In the genomic region with DNA sequence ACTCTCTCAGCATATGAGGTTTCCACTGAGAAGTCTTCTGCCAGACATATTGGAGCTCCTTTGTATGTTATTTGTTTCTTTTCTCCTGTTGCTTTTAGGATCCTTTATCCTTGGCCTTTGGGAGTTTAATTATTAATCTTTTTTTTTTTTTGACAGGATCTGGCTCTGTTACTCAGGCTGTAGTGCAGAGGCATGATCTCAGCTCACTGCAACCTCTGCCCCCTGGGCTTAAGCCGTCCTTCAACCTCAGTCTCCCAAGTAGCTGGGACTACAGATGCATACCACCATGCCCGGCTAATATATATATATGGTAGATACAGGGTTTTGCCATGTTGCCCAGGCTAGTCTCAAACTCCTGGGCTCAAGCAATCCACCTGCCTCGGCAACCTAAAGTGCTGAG, we compare ENCODE assay signal across 34 cellular contexts. TPM values are rescaled to one million over a fixed set of nuclear protein-coding genes. Genes with fewer than 3 reads are reported as not detected.
"Had no signal": no experiment of that assay in that cellular context is flagged by ENCODE, and none has a peak within 500 bp of the region (broad histone marks: within the 10 kb centered on the region; RNA-seq: fewer than 3 reads in every experiment).

No MANE protein-coding gene starts in this region.

- H3K27ac ChIP-seq: brain microvascular endothelial cell, esophagus muscularis mucosa, foreskin keratinocyte, gastrocnemius medialis, WERI-Rb-1 had no signal

- FAIRE-seq: astrocyte, bronchial epithelial cell had no signal

- ATAC-seq: activated CD4-positive, CD25-positive, alpha-beta regulatory T cell treated with anti-CD3 and anti-CD28 coated beads, Interleukin-2, amount 50 U/mL, for 24 hours; activated CD8-positive, alpha-beta T cell treated with anti-CD3 and anti-CD28 coated beads for 36 hours; activated T-cell treated with anti-CD3 and anti-CD28 coated beads, Interleukin-2, amount 50 U/mL, for 4 hours; activated T-helper 17 cell treated with anti-CD3 and anti-CD28 coated beads, Interleukin-2, amount 50 U/mL, for 72 hours; effector memory CD8-positive, alpha-beta T cell; foreskin keratinocyte; gastrocnemius medialis; T-helper 17 cell had no signal

- H3K36me3 ChIP-seq: brain microvascular endothelial cell, esophagus muscularis mucosa, gastrocnemius medialis, WERI-Rb-1 had no signal

- H3K4me3 ChIP-seq: esophagus muscularis mucosa, gastrocnemius medialis had no signal

- DNase-seq: activated B cell treated with CpG ODN at 0.5 μM for 24 hours; activated CD4-positive, alpha-beta T cell treated with anti-CD3 and anti-CD28 coated beads for 48 hours; activated CD4-positive, alpha-beta T cell treated with anti-CD3 and anti-CD28 coated beads, Interleukin-2, amount 50 U/mL, for 1 hour; activated CD4-positive, alpha-beta T cell treated with anti-CD3 and anti-CD28 coated beads, Interleukin-2, amount 50 U/mL, for 48 hours; activated CD8-positive, alpha-beta memory T cell treated with anti-CD3 and anti-CD28 coated beads for 24 hours; activated CD8-positive, alpha-beta T cell treated with anti-CD3 and anti-CD28 coated beads for 36 hours; activated effector memory CD4-positive, alpha-beta T cell treated with Interleukin-2 at 50 U/mL for 16 hours; activated gamma-delta T cell treated with Interleukin-2 at 50 U/mL for 16 hours; activated naive CD4-positive, alpha-beta T cell treated with anti-CD3 and anti-CD28 coated beads, Interleukin-2, amount 50 U/mL, for 16 hours; activated naive CD4-positive, alpha-beta T cell treated with Interleukin-2 at 50 U/mL for 16 hours; activated T-cell treated with anti-CD3 and anti-CD28 coated beads, Interleukin-2, amount 50 U/mL, for 4 hours; amniotic stem cell; anterior cingulate cortex; brain microvascular endothelial cell; cortex of kidney; dermis blood vessel endothelial cell; effector CD4-positive, alpha-beta T cell; effector memory CD8-positive, alpha-beta T cell; erythroblast; foreskin keratinocyte; gastrocnemius medialis; glutamatergic neuron; T-helper 1 cell; T-helper 17 cell; T1000; WERI-Rb-1 had no signal

- H3K27me3 ChIP-seq: brain microvascular endothelial cell, foreskin keratinocyte had no signal

- H3K4me1 ChIP-seq: foreskin keratinocyte, gastrocnemius medialis had no signal

- H3K9me3 ChIP-seq: esophagus muscularis mucosa, gastrocnemius medialis had no signal

RNA-seq across cellular contexts. Expression of gene CYP4F3, which starts 6.6 kb away (rescaled TPM):
- total RNA-seq: activated B cell treated with CpG ODN at 0.5 μM for 24 hours, astrocyte, chondrocyte, dermis blood vessel endothelial cell had no signal

RNA-seq across cellular contexts. Expression of gene CYP4F8, which starts 19.1 kb away (rescaled TPM):
- total RNA-seq: activated B cell treated with CpG ODN at 0.5 μM for 24 hours; activated CD8-positive, alpha-beta T cell treated with anti-CD3 and anti-CD28 coated beads for 36 hours; activated T-cell treated with anti-CD3 and anti-CD28 coated beads, Interleukin-2, amount 50 U/mL, for 4 hours; activated T-helper 17 cell treated with anti-CD3 and anti-CD28 coated beads, Interleukin-2, amount 50 U/mL, for 72 hours; astrocyte; bronchial epithelial cell; cardiac septum; chondrocyte; dermis blood vessel endothelial cell; esophagus muscularis mucosa; foreskin keratinocyte; gastrocnemius medialis; T-helper 17 cell had no signal
- polyA plus RNA-seq: adipose tissue, foreskin keratinocyte had no signal

RNA-seq across cellular contexts. Expression of gene CYP4F12, which starts 38.8 kb away (rescaled TPM):
- total RNA-seq: activated B cell treated with CpG ODN at 0.5 μM for 24 hours; activated CD8-positive, alpha-beta T cell treated with anti-CD3 and anti-CD28 coated beads for 36 hours; activated T-cell treated with anti-CD3 and anti-CD28 coated beads, Interleukin-2, amount 50 U/mL, for 4 hours; astrocyte; chondrocyte; dermis blood vessel endothelial cell had no signal
